1 cellular context compared by ENCODE assay signal in genomic region chr15:34114215-34114614, GRCh38.
TF ChIP-seq lines count a peak whose summit lies in the region.

No MANE protein-coding gene starts in this region.

TF ChIP-seq in HepG2, 621 proteins besides CTCF, POLR2A, EP300 and RAD21:
- no peak for TF ChIP-seq HOXA7 (CRISPR knock-in tag; IDR thresholded peaks at IDR 0.05)
- TF ChIP-seq SNAPC4 (CRISPR knock-in tag; IDR thresholded peaks at IDR 0.05): no peak
- no peak for TF ChIP-seq CEBPZ (IDR thresholded peaks at IDR 0.05; ENCODE audit: low read length)
- TF ChIP-seq ZNF615 (CRISPR knock-in tag; IDR thresholded peaks at IDR 0.05; ENCODE audit: borderline replicate concordance): no peak
- TF ChIP-seq RBM39 (IDR thresholded peaks at IDR 0.05; ENCODE audit: low read depth, low read length, poor library complexity, severe bottlenecking): no peak
- TF ChIP-seq TBL1XR1 (IDR thresholded peaks at IDR 0.05; ENCODE audit: borderline replicate concordance, low read length, partially characterized antibody): no peak
- no peak for TF ChIP-seq NCOR1 (IDR thresholded peaks at IDR 0.05; ENCODE audit: borderline replicate concordance, low read length)
- TF ChIP-seq CEBPG (CRISPR knock-in tag; IDR thresholded peaks at IDR 0.05): no peak
- no peak for TF ChIP-seq ZNF607 (CRISPR knock-in tag; IDR thresholded peaks at IDR 0.05; ENCODE audit: borderline replicate concordance)
